8 cellular contexts compared by ENCODE assay signal in genomic region chr7:38368191-38368605, GRCh38.
DNase-seq lines count a peak whose midpoint lies in the region; ATAC-seq and TF ChIP-seq lines count a peak whose summit lies in the region.

No MANE protein-coding gene starts in this region.

- peaks cover 8% of the 10 kb centered on the region for H3K36me3 Mint-ChIP-seq in activated CD4-positive, alpha-beta T cell treated with anti-CD3 and anti-CD28 coated beads, Interleukin-2, amount 10 ng/mL, durations not matched to agents 24 days and 14 days (ENCODE audit: low read depth)

- H3K9me3 ChIP-seq in mucosa of descending colon, result no peaks in the 10 kb centered on the region

- peaks cover 40% of the 10 kb centered on the region for H3K4me1 Mint-ChIP-seq in activated CD4-positive, alpha-beta T cell treated with anti-CD3 and anti-CD28 coated beads, Interleukin-2, amount 10 ng/mL, durations not matched to agents 24 days and 14 days

- no peaks in the 10 kb centered on the region for H3K36me3 ChIP-seq in mucosa of descending colon (ENCODE audit: low read depth)

- no peak overlapping the region for H3K4me3 ChIP-seq in mucosa of descending colon

- H3K27ac Mint-ChIP-seq in activated CD4-positive, alpha-beta T cell treated with anti-CD3 and anti-CD28 coated beads, Interleukin-2, amount 10 ng/mL, durations not matched to agents 24 days and 14 days, result peak overlapping the region; percentile 77

- no peaks in the 10 kb centered on the region for H3K9me3 Mint-ChIP-seq in activated CD4-positive, alpha-beta T cell treated with anti-CD3 and anti-CD28 coated beads, Interleukin-2, amount 10 ng/mL, durations not matched to agents 24 days and 14 days

- peak; percentile 69 for DNase-seq in NCI-H748 (lab: John Stamatoyannopoulos, UW; ENCODE audit: unreplicated experiment)
- no peak for DNase-seq in NCI-H748 treated with DMSO at 0.1 percent for 48 hours (lab: John Stamatoyannopoulos, UW)
- DNase-seq in NCI-H69 (lab: John Stamatoyannopoulos, UW), result peak; percentile 85
- peak; percentile 93 for DNase-seq in activated CD4-positive, alpha-beta T cell treated with anti-CD3 and anti-CD28 coated beads, Interleukin-2, amount 10 ng/mL, durations not matched to agents 24 days and 14 days
- peak; percentile 81 for DNase-seq in ecto neural progenitor cell (ENCODE audit: low spot score)
- DNase-seq in mucosa of descending colon, result peak; percentile 72 to 82 (median 73)
- DNase-seq in stimulated activated naive CD8-positive, alpha-beta T cell treated with anti-CD3 and anti-CD28 coated beads, Interleukin-15, Interleukin-2, amounts not matched to agents 100 U/mL and 50 U/mL, for 24 hours, result peak; percentile 86

- TF ChIP-seq CTCF in mucosa of descending colon (IDR thresholded peaks at IDR 0.05), result peak; percentile 35

- intact Hi-C loops in activated CD4-positive, alpha-beta T cell treated with anti-CD3 and anti-CD28 coated beads, Interleukin-2, amount 10 ng/mL, durations not matched to agents 24 days and 14 days (cut with micrococcal nuclease), result loop anchor here (1.0 to 2.0 kb wide), 2 partner anchors 189 to 261 kb away; partner anchors contain the start of gene STARD3NL
- intact Hi-C loops in mucosa of descending colon (cut with DNase I, micrococcal nuclease), result no loop called here

- ATAC-seq in HG03039 (IDR thresholded peaks at IDR 0.05; ENCODE audit: unreplicated experiment), result peak; percentile 43
- peak; percentile 84 for ATAC-seq in mucosa of descending colon
- peak; percentile 72 for ATAC-seq in stimulated activated naive CD8-positive, alpha-beta T cell treated with anti-CD3 and anti-CD28 coated beads, Interleukin-15, Interleukin-2, amounts not matched to agents 100 U/mL and 50 U/mL, for 24 hours

- no peaks in the 10 kb centered on the region for H3K27me3 Mint-ChIP-seq in activated CD4-positive, alpha-beta T cell treated with anti-CD3 and anti-CD28 coated beads, Interleukin-2, amount 10 ng/mL, durations not matched to agents 24 days and 14 days

- H3K4me1 ChIP-seq in mucosa of descending colon (ENCODE audit: low read depth), result no peaks in the 10 kb centered on the region

- peak overlapping the region; percentile 47 for H3K4me3 Mint-ChIP-seq in activated CD4-positive, alpha-beta T cell treated with anti-CD3 and anti-CD28 coated beads, Interleukin-2, amount 10 ng/mL, durations not matched to agents 24 days and 14 days
